Comparison of ENCODE assay signal across 15 cellular contexts in the genomic region with DNA sequence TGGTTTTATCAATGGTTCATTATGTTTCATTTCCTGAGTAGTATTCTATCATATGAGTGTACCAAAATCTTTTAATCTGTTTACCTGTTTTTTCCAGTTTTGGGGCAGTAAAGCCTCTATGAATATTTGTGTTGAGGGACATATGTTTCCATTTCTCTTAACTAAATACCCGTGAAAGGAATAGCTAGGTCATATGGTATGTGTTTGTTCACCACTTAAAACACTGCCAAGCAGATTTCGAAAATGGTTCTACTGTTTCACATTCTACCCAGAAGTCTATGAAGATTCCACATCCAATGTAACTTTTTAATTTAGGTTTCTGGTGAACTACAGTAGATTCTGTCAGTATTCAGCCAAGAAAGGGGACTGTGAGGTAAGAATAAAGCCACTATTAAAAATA.
DNase-seq lines count a peak whose midpoint lies in the region; ATAC-seq, FAIRE-seq and TF ChIP-seq lines count a peak whose summit lies in the region.
"Had no signal": no experiment of that assay in that cellular context is flagged by ENCODE, and none has a peak within 500 bp of the region (broad histone marks: within the 10 kb centered on the region; RNA-seq: fewer than 3 reads in every experiment).

No MANE protein-coding gene starts in this region.

- H4K20me1 ChIP-seq in GM23248 (ENCODE audit: insufficient read depth): no peaks in the 10 kb centered on the region

- H3K9me3 ChIP-seq in GM23248 (ENCODE audit: low read depth): no peaks in the 10 kb centered on the region
- H3K9me3 ChIP-seq: SJSA1 had no signal

- no peak overlapping the region for H3K4me2 ChIP-seq in GM23248 (ENCODE audit: unreplicated experiment)

- peaks cover 7% of the 10 kb centered on the region; the same call in 1 of the 2 replicates for H3K27me3 ChIP-seq in GM23248 (replicated peaks; ENCODE audit: insufficient read depth)
- H3K27me3 ChIP-seq: SJSA1 had no signal

- peak; percentile 71 for FAIRE-seq in islet of Langerhans (lab: Jason Lieb, UNC)
- FAIRE-seq: A204.1, GM18507 had no signal

- in situ Hi-C loops in GM23248 (cut with MboI): no loop called here

- no peak overlapping the region for H3K27ac ChIP-seq in GM23248
- H3K27ac ChIP-seq: SJSA1 had no signal

- ATAC-seq in HG03521 (IDR thresholded peaks at IDR 0.05; ENCODE audit: unreplicated experiment): no peak

- H3K4me3 ChIP-seq in AG04449 (ENCODE audit: low read depth, low read length) (no peak overlapping the region), GM23248 (no peak overlapping the region), choroid plexus epithelial cell (ENCODE audit: low read depth, low read length) (no peak overlapping the region)
- H3K4me3 ChIP-seq: SJSA1 had no signal

- no peaks in the 10 kb centered on the region for H3F3A ChIP-seq in GM23248 (ENCODE audit: insufficient read depth)

- peak; percentile 31 for DNase-seq in AG04449 (ENCODE audit: low read depth, low spot score)
- DNase-seq in GM23248: peak; percentile 8
- peak; percentile 24 for DNase-seq in choroid plexus epithelial cell (ENCODE audit: low read depth)
- DNase-seq in NK-92 treated with Interleukin-12 subunit alpha and Interleukin-12 subunit beta, amount 100 ng/mL, for 24 hours (lab: John Stamatoyannopoulos, UW): no peak
- no peak for DNase-seq in NCI-H1436 treated with DMSO at 0.1 percent for 48 hours (lab: John Stamatoyannopoulos, UW)
- DNase-seq in stimulated activated CD4-positive, alpha-beta T cell treated with anti-CD3 and anti-CD28 coated beads, Interleukin-15, amount 100 ng/mL, for 24 hours: no peak
- DNase-seq: AML-193, NCI-H1048, NCI-H526 treated with DMSO at 0.1 percent for 48 hours, SW 1271 had no signal

- POLR2A ChIA-PET in AG04449 (lab: Yijun Ruan, JAX): no interaction called here

- H3K36me3 ChIP-seq in GM23248 (ENCODE audit: low read depth): no peaks in the 10 kb centered on the region
- H3K36me3 ChIP-seq: SJSA1 had no signal

- TF ChIP-seq CTCF in AG04449 (IDR thresholded peaks at IDR 0.05; ENCODE audit: insufficient read depth, low read length, missing control alignments) (no peak), choroid plexus epithelial cell (conservative IDR thresholded peaks at IDR 0.05; ENCODE audit: low read depth, low read length) (no peak)

- CTCF ChIA-PET in AG04449 (lab: Yijun Ruan, JAX): no interaction called here

- H3K79me2 ChIP-seq in GM23248 (ENCODE audit: insufficient read depth): no peaks in the 10 kb centered on the region

- WGBS in GM23248 (ENCODE audit: low coverage in 1 of 2, low lambda C conversion rate in 2 of 2, missing lambda C conversion rate in 2 of 2), 2 experiments: 26 to 32% methylated on average over 2 of the region's 2 CpGs

- H2AFZ ChIP-seq in GM23248: no peak overlapping the region

- no peak overlapping the region for H3K9ac ChIP-seq in GM23248

- no peaks in the 10 kb centered on the region; the same call in 1 of the 2 replicates for H3K9me2 ChIP-seq in GM23248 (ENCODE audit: insufficient read depth)

- no peaks in the 10 kb centered on the region for H3K4me1 ChIP-seq in GM23248 (ENCODE audit: insufficient read depth)
- H3K4me1 ChIP-seq: SJSA1 had no signal

Comparison
In these comparisons a context has a peak if more than half of its experiments do, and no peak if none do; other contexts are left out.
1. DNase-seq: peak in AG04449 (single experiment), GM23248 (single experiment) and choroid plexus epithelial cell (single experiment); none in NK-92 treated with Interleukin-12 subunit alpha and Interleukin-12 subunit beta, amount 100 ng/mL, for 24 hours (single experiment), NCI-H1436 treated with DMSO at 0.1 percent for 48 hours (single experiment) and stimulated activated CD4-positive, alpha-beta T cell treated with anti-CD3 and anti-CD28 coated beads, Interleukin-15, amount 100 ng/mL, for 24 hours (single experiment).